8 cellular contexts compared by ENCODE assay signal in the genomic region with DNA sequence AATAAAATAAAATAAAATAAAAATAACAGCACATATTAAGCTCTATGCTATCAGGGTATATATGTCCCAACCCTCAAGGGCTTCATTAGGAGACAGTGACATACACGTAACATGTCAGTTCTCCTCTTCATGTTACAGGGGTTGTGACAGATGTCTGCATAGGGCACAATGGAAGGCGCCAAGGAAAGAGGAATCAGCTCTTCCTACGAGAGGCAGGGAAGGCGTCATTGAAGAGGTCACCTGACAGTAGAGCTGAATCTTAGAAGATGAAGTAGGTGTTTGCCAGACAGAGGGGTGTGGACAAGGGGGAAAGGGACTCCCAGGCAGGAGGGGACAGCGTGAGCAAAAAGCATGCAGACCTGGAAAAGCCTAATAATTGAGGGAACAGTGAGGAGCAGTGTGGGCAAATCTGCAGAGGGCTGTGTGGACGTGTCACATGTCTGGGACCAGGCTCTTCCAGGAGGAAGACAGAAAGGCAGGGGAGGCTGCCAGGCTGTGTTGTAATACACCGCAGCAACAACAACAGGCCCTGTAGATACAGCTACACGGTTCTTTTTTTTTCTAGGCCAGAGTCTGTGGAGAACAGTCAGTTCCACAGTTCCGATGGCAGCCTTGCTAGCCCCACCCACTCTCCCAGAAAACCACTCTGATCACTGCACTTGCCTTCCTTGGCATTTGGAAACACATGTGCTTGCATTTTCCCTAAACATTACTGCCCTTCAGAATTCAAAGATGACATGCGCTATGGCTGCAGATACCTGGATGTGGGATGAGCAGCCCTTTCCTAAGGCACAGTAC. TPM values are rescaled to one million over a fixed set of nuclear protein-coding genes. Genes with fewer than 3 reads are reported as not detected.
DNase-seq lines count a peak whose midpoint lies in the region; ATAC-seq and TF ChIP-seq lines count a peak whose summit lies in the region.

No MANE protein-coding gene starts in this region.

- no peaks in the 10 kb centered on the region for H3K27me3 Mint-ChIP-seq in chondrocyte (ENCODE audit: low read depth)

- no peaks in the 10 kb centered on the region for H3K27me3 ChIP-seq in left lung

- intact Hi-C loops in left lung (cut with DNase I) = no loop called here

- peak; percentile 47 for ATAC-seq in left lung
- no peak for ATAC-seq in GM21447 (IDR thresholded peaks at IDR 0.05; ENCODE audit: unreplicated experiment)

- peak overlapping the region; percentile 86 for H3K27ac Mint-ChIP-seq in chondrocyte (ENCODE audit: unreplicated experiment)

- DNase-seq in Kasumi-1 (lab: John Stamatoyannopoulos, UW) (peak; percentile 70 to 79), chondrocyte (ENCODE audit: low spot score) (no peak), left lung (peak; percentile 84 to 86), islet precursor cell (no peak), NCI-H146 treated with DMSO at 0.1 percent for 48 hours (lab: John Stamatoyannopoulos, UW; ENCODE audit: unreplicated experiment) (no peak), NCI-H1436 (lab: John Stamatoyannopoulos, UW) (no peak)

- H3K9me3 ChIP-seq in left lung = peaks cover 0 to 7% of the 10 kb centered on the region in 2 donors

- no peaks in the 10 kb centered on the region for H3K36me3 Mint-ChIP-seq in chondrocyte (ENCODE audit: low read depth)

- TF ChIP-seq CTCF in chondrocyte (IDR thresholded peaks at IDR 0.05) (no peak), left lung (IDR thresholded peaks at IDR 0.05) (no peak)

- H3K36me3 ChIP-seq in left lung = no peaks in the 10 kb centered on the region

- H3K9me3 Mint-ChIP-seq in chondrocyte (ENCODE audit: low read depth) = peaks cover 5% of the 10 kb centered on the region

- peaks cover 19 to 54% of the 10 kb centered on the region in 2 donors for H3K4me1 ChIP-seq in left lung

- H3K4me3 Mint-ChIP-seq in chondrocyte (ENCODE audit: unreplicated experiment) = no peak overlapping the region

- H3K4me3 ChIP-seq in left lung (no peak overlapping the region), skin epidermis (no peak overlapping the region)

- H3K27ac ChIP-seq in left lung = peak overlapping the region; percentile 71 to 88
- H3K27ac ChIP-seq in skin epidermis = peak overlapping the region in 17 of 21 experiments; percentile 8 to 69 (median 45)

- peaks cover 22% of the 10 kb centered on the region for H3K4me1 Mint-ChIP-seq in chondrocyte (ENCODE audit: low read depth)

RNA-seq across cellular contexts. Expression of a gene that starts 2.5 kb away (rescaled TPM):
- total RNA-seq in chondrocyte (139 to 237 TPM (median 143 TPM) in 3 replicates), left lung (100 to 1,000 TPM; 114 to 139 TPM)

RNA-seq across cellular contexts. Expression of a gene that starts 45.6 kb away (rescaled TPM):
- total RNA-seq in chondrocyte (1.8 to 1.9 TPM (median 1.8 TPM) in 3 replicates), left lung (under 1 TPM; 0.45 to 0.90 TPM)

Comparison
In these comparisons a context has a peak if more than half of its experiments do, and no peak if none do; other contexts are left out.
1. DNase-seq: peak in Kasumi-1 (2 of 2) and left lung (2 of 2); none in chondrocyte (single experiment), islet precursor cell (single experiment), NCI-H146 treated with DMSO at 0.1 percent for 48 hours (single experiment) and NCI-H1436 (single experiment).